ENCODE assay signal across 9 cellular contexts in genomic region chr4:140296871-140297570, GRCh38.
DNase-seq lines count a peak whose midpoint lies in the region; ATAC-seq and TF ChIP-seq lines count a peak whose summit lies in the region.
"Had no signal": no experiment of that assay in that cellular context is flagged by ENCODE, and none has a peak within 500 bp of the region (broad histone marks: within the 10 kb centered on the region; RNA-seq: fewer than 3 reads in every experiment).

No MANE protein-coding gene starts in this region.

- H3K27me3 Mint-ChIP-seq in activated T-helper 17 cell treated with anti-CD3 and anti-CD28 coated beads, Interleukin-2, amount 50 U/mL, for 72 hours = peaks cover 12% of the 10 kb centered on the region

- peak overlapping the region; percentile 70 for H3K4me2 ChIP-seq in hepatocyte

- DNase-seq in NK-92 treated with Interleukin-12 subunit alpha and Interleukin-12 subunit beta, amount 100 ng/mL, for 24 hours (lab: John Stamatoyannopoulos, UW) = peak; percentile 3
- DNase-seq in NK-92 (lab: John Stamatoyannopoulos, UW; ENCODE audit: unreplicated experiment) = no peak
- peak; percentile 7 for DNase-seq in RPMI8226
- peak; percentile 77 for DNase-seq in hepatocyte (ENCODE audit: low spot score)
- no peak for DNase-seq in upper lobe of right lung
- DNase-seq in stimulated activated CD4-positive, alpha-beta T cell treated with anti-CD3 and anti-CD28 coated beads, Interleukin-4, amount 100 ng/mL, for 24 hours = no peak
- DNase-seq: activated T-cell treated with anti-CD3 and anti-CD28 coated beads, Interleukin-2, amount 50 U/mL, for 72 hours had no signal

- H3K27ac ChIP-seq in hepatocyte (peak overlapping the region; percentile 82), upper lobe of right lung (no peak overlapping the region)

- ATAC-seq in upper lobe of right lung = peak; percentile 23
- ATAC-seq in activated T-helper 17 cell treated with anti-CD3 and anti-CD28 coated beads, Interleukin-2, amount 50 U/mL, for 72 hours (replicated peaks) = no peak
- ATAC-seq in HG02973 (IDR thresholded peaks at IDR 0.05; ENCODE audit: unreplicated experiment) = no peak
- ATAC-seq: activated T-cell treated with anti-CD3 and anti-CD28 coated beads, Interleukin-2, amount 50 U/mL, for 72 hours had no signal

- H3K4me3 Mint-ChIP-seq in activated T-helper 17 cell treated with anti-CD3 and anti-CD28 coated beads, Interleukin-2, amount 50 U/mL, for 72 hours = no peak overlapping the region
- H3K4me3 Mint-ChIP-seq: activated T-cell treated with anti-CD3 and anti-CD28 coated beads, Interleukin-2, amount 50 U/mL, for 72 hours had no signal

- H3K27me3 ChIP-seq in hepatocyte (no peaks in the 10 kb centered on the region), upper lobe of right lung (no peaks in the 10 kb centered on the region)

- intact Hi-C loops in upper lobe of right lung (cut with DNase I) = no loop called here

- 32% methylated on average over 10 of the region's 10 CpGs for WGBS in hepatocyte (ENCODE audit: low lambda C conversion rate, missing lambda C conversion rate)

- H3K9me3 ChIP-seq in hepatocyte (ENCODE audit: low read depth) = no peaks in the 10 kb centered on the region
- no peaks in the 10 kb centered on the region for H3K9me3 ChIP-seq in upper lobe of right lung

- no peak for TF ChIP-seq CTCF in hepatocyte (IDR thresholded peaks at IDR 0.05; ENCODE audit: poor library complexity)
- TF ChIP-seq CTCF in upper lobe of right lung (IDR thresholded peaks at IDR 0.05) = no peak

- H3K9me3 Mint-ChIP-seq in activated T-helper 17 cell treated with anti-CD3 and anti-CD28 coated beads, Interleukin-2, amount 50 U/mL, for 72 hours = no peaks in the 10 kb centered on the region
- H3K9me3 Mint-ChIP-seq: activated T-cell treated with anti-CD3 and anti-CD28 coated beads, Interleukin-2, amount 50 U/mL, for 72 hours had no signal

- no peak overlapping the region for H3K27ac Mint-ChIP-seq in activated T-helper 17 cell treated with anti-CD3 and anti-CD28 coated beads, Interleukin-2, amount 50 U/mL, for 72 hours
- H3K27ac Mint-ChIP-seq: activated T-cell treated with anti-CD3 and anti-CD28 coated beads, Interleukin-2, amount 50 U/mL, for 72 hours had no signal

- no peaks in the 10 kb centered on the region for H3K9me2 ChIP-seq in hepatocyte (replicated peaks; ENCODE audit: insufficient read depth)

- no peaks in the 10 kb centered on the region for H4K20me1 ChIP-seq in hepatocyte (ENCODE audit: insufficient read depth, poor library complexity, severe bottlenecking)

- H3K36me3 Mint-ChIP-seq in activated T-helper 17 cell treated with anti-CD3 and anti-CD28 coated beads, Interleukin-2, amount 50 U/mL, for 72 hours (ENCODE audit: low read depth) = no peaks in the 10 kb centered on the region

- peaks cover 6% of the 10 kb centered on the region for H3K4me1 ChIP-seq in hepatocyte (ENCODE audit: insufficient read depth)
- no peaks in the 10 kb centered on the region for H3K4me1 ChIP-seq in upper lobe of right lung

- H3K36me3 ChIP-seq in hepatocyte (replicated peaks; ENCODE audit: insufficient read depth, low read depth) (no peaks in the 10 kb centered on the region), upper lobe of right lung (no peaks in the 10 kb centered on the region)

- H3K4me3 ChIP-seq in hepatocyte = no peak overlapping the region
- no peak overlapping the region for H3K4me3 ChIP-seq in upper lobe of right lung

- peak overlapping the region; percentile 46 for H2AFZ ChIP-seq in hepatocyte

- no peaks in the 10 kb centered on the region for H3K79me2 ChIP-seq in hepatocyte

- H3K4me1 Mint-ChIP-seq in activated T-helper 17 cell treated with anti-CD3 and anti-CD28 coated beads, Interleukin-2, amount 50 U/mL, for 72 hours = no peaks in the 10 kb centered on the region

Comparison
In these comparisons a context has a peak if more than half of its experiments do, and no peak if none do; other contexts are left out.
1. DNase-seq: peak in NK-92 treated with Interleukin-12 subunit alpha and Interleukin-12 subunit beta, amount 100 ng/mL, for 24 hours (single experiment), RPMI8226 (single experiment) and hepatocyte (single experiment); none in NK-92 (single experiment), upper lobe of right lung (single experiment) and stimulated activated CD4-positive, alpha-beta T cell treated with anti-CD3 and anti-CD28 coated beads, Interleukin-4, amount 100 ng/mL, for 24 hours (single experiment).